In genomic region chr1:44786138-44786840, GRCh38 we compare ENCODE assay signal across 8 cellular contexts.
DNase-seq lines count a peak whose midpoint lies in the region; ATAC-seq and TF ChIP-seq lines count a peak whose summit lies in the region.

No MANE protein-coding gene starts in this region.

- no peak overlapping the region for H3K9ac ChIP-seq in muscle layer of colon (ENCODE audit: low read length)
- H3K9ac ChIP-seq in subcutaneous abdominal adipose tissue (ENCODE audit: low read length in 5 of 5), result peak overlapping the region in 3 of 5 donors; percentile 51 to 71 (median 68)

- H3K27me3 ChIP-seq in muscle layer of colon (ENCODE audit: control insufficient read depth in 1 of 2, insufficient read depth in 2 of 2, low read length in 2 of 2) (no peaks in the 10 kb centered on the region), subcutaneous abdominal adipose tissue (ENCODE audit: control insufficient read depth in 5 of 5, insufficient read depth in 4 of 5, low read length in 5 of 5) (peaks cover 0 to 3% (median 0%) of the 10 kb centered on the region in 5 donors)

- H3K4me3 ChIP-seq in AG09309 (ENCODE audit: control insufficient read depth, low read depth, low read length) (peak overlapping the region; percentile 32), NB4 (ENCODE audit: low read depth, low read length) (no peak overlapping the region), muscle layer of colon (ENCODE audit: low read depth in 1 of 2, low read length in 2 of 2) (peak overlapping the region; percentile 48 to 58), subcutaneous abdominal adipose tissue (ENCODE audit: low read depth in 1 of 5, low read length in 5 of 5) (peak overlapping the region in 4 of 5 donors; percentile 63 to 74 (median 66))

- DNase-seq in AG09309 (ENCODE audit: low read depth) (no peak), NB4 (ENCODE audit: low read depth) (peak; percentile 53), erythroblast (lab: John Stamatoyannopoulos, UW) (peak; percentile 79 to 87)
- DNase-seq in activated CD8-positive, alpha-beta memory T cell treated with anti-CD3 and anti-CD28 coated beads, Interleukin-2, amount 50 U/mL, for 48 hours, result peak; percentile 91

- TF ChIP-seq POLR2A in GM19099 (IDR thresholded peaks at IDR 0.05; ENCODE audit: extremely low read depth, insufficient read length, low read depth) (peak; percentile 43), NB4 (IDR thresholded peaks at IDR 0.05; ENCODE audit: extremely low read depth, insufficient read length) (no peak), erythroblast (IDR thresholded peaks at IDR 0.05; ENCODE audit: low read length) (no peak)

- H3K4me1 ChIP-seq in muscle layer of colon (ENCODE audit: insufficient read depth, low read length) (peaks cover 27% of the 10 kb centered on the region), subcutaneous abdominal adipose tissue (ENCODE audit: control insufficient read depth in 5 of 5, insufficient read depth in 5 of 5, low read length in 5 of 5) (peaks cover 3 to 32% (median 27%) of the 10 kb centered on the region in 5 donors)

- peak overlapping the region; percentile 27 for H3K27ac ChIP-seq in muscle layer of colon (ENCODE audit: low read depth, low read length)
- H3K27ac ChIP-seq in subcutaneous abdominal adipose tissue (ENCODE audit: low read depth, low read length), result no peak overlapping the region

- H3K36me3 ChIP-seq in muscle layer of colon (ENCODE audit: insufficient read depth, low read length) (peaks cover 2% of the 10 kb centered on the region), subcutaneous abdominal adipose tissue (ENCODE audit: control insufficient read depth in 5 of 5, insufficient read depth in 5 of 5, low read length in 5 of 5) (peaks cover 0 to 3% (median 1%) of the 10 kb centered on the region in 5 donors)

- ATAC-seq in GM18858 (IDR thresholded peaks at IDR 0.05; ENCODE audit: unreplicated experiment), result no peak

- no peaks in the 10 kb centered on the region for H3K9me3 ChIP-seq in muscle layer of colon (ENCODE audit: low read length)
- no peaks in the 10 kb centered on the region for H3K9me3 ChIP-seq in subcutaneous abdominal adipose tissue (ENCODE audit: control insufficient read depth in 5 of 5, low read length in 5 of 5)

- TF ChIP-seq CTCF in AG09309 (IDR thresholded peaks at IDR 0.05; ENCODE audit: control insufficient read depth, insufficient read depth, low read depth, low read length, missing control alignments), result peak; percentile 97
- TF ChIP-seq CTCF in NB4 (IDR thresholded peaks at IDR 0.05; ENCODE audit: low read depth, low read length), result peak; percentile 74
